Comparison of ENCODE assay signal across 21 cellular contexts in genomic region chr3:190546881-190547510, GRCh38. TPM values are rescaled to one million over a fixed set of nuclear protein-coding genes. Genes with fewer than 3 reads are reported as not detected.
DNase-seq lines count a peak whose midpoint lies in the region; ATAC-seq and TF ChIP-seq lines count a peak whose summit lies in the region.
"Had no signal": no experiment of that assay in that cellular context is flagged by ENCODE, and none has a peak within 500 bp of the region (broad histone marks: within the 10 kb centered on the region; RNA-seq: fewer than 3 reads in every experiment).

No MANE protein-coding gene starts in this region.

- no peak overlapping the region for H3K9ac ChIP-seq in neural progenitor cell
- H3K9ac ChIP-seq: BLaER1 treated with 17β-estradiol and CSF1 and Interleukin-3, amounts not matched to agents 10 nM and 100 nM had no signal

- H2AFZ ChIP-seq in neural progenitor cell (replicated peaks), result no peak overlapping the region

- H3K27me3 Mint-ChIP-seq in neural progenitor cell (ENCODE audit: insufficient read depth, low read depth), result peaks cover 4% of the 10 kb centered on the region
- H3K27me3 Mint-ChIP-seq: CD8-positive, alpha-beta memory T cell had no signal

- DNase-seq in HAP-1 (ENCODE audit: low spot score in 2 of 2) (peak; percentile 49 to 62), UCSD-AML1 (lab: John Stamatoyannopoulos, UW; ENCODE audit: unreplicated experiment) (peak; percentile 25), fibroblast of villous mesenchyme (ENCODE audit: low read depth) (peak; percentile 79), neural progenitor cell (ENCODE audit: low spot score) (no peak), DMS79 (lab: John Stamatoyannopoulos, UW) (no peak), DMS114 treated with DMSO at 0.1 percent for 48 hours (lab: John Stamatoyannopoulos, UW; ENCODE audit: unreplicated experiment) (no peak)
- DNase-seq: CD8-positive, alpha-beta memory T cell; DMS79 treated with DMSO at 0.1 percent for 48 hours; NCI-H1105 treated with DMSO at 0.1 percent for 48 hours; NCI-H1694; NCI-H2107; NCI-H226; NCI-H524 treated with DMSO at 0.1 percent for 48 hours; PC-3; RPMI8226; SIG-M5 had no signal

- H3K27ac ChIP-seq in neural progenitor cell, result no peak overlapping the region
- H3K27ac ChIP-seq: BLaER1 treated with 17β-estradiol and CSF1 and Interleukin-3, amounts not matched to agents 10 nM and 100 nM had no signal

- H4K20me1 ChIP-seq in neural progenitor cell (ENCODE audit: low read depth), result no peaks in the 10 kb centered on the region

- H3K4me3 ChIP-seq in HAP-1, result no peak overlapping the region
- no peak overlapping the region for H3K4me3 ChIP-seq in fibroblast of villous mesenchyme (ENCODE audit: low read depth, low read length)
- no peak overlapping the region for H3K4me3 ChIP-seq in neural progenitor cell
- H3K4me3 ChIP-seq: BLaER1 treated with 17β-estradiol and CSF1 and Interleukin-3, amounts not matched to agents 10 nM and 100 nM had no signal

- ATAC-seq in GM19463 (IDR thresholded peaks at IDR 0.05; ENCODE audit: unreplicated experiment), result no peak
- ATAC-seq in GM18520 (IDR thresholded peaks at IDR 0.05; ENCODE audit: unreplicated experiment), result no peak
- ATAC-seq: HCT116, PC-3, SK-N-SH treated with all-trans-retinoic acid at 6 μM for 48 hours had no signal

- H3K9me3 Mint-ChIP-seq in neural progenitor cell, result no peaks in the 10 kb centered on the region

- peaks cover 49% of the 10 kb centered on the region for H3K4me1 Mint-ChIP-seq in neural progenitor cell

- H3K36me3 Mint-ChIP-seq in neural progenitor cell, result no peaks in the 10 kb centered on the region

- TF ChIP-seq CTCF in fibroblast of villous mesenchyme (IDR thresholded peaks at IDR 0.05; ENCODE audit: insufficient read depth, low read depth, low read length) (no peak), neural progenitor cell (IDR thresholded peaks at IDR 0.05) (no peak)

- no peaks in the 10 kb centered on the region for H3K27me3 ChIP-seq in HAP-1 (ENCODE audit: low read depth)
- H3K27me3 ChIP-seq in neural progenitor cell, result peaks cover 18% of the 10 kb centered on the region
- H3K27me3 ChIP-seq: BLaER1 treated with 17β-estradiol and CSF1 and Interleukin-3, amounts not matched to agents 10 nM and 100 nM had no signal

- H3K4me1 ChIP-seq in HAP-1 (peaks cover 18% of the 10 kb centered on the region), neural progenitor cell (no peaks in the 10 kb centered on the region)
- H3K4me1 ChIP-seq: BLaER1 treated with 17β-estradiol and CSF1 and Interleukin-3, amounts not matched to agents 10 nM and 100 nM had no signal

- H3K9me3 ChIP-seq in HAP-1 (no peaks in the 10 kb centered on the region), neural progenitor cell (ENCODE audit: low read depth) (no peaks in the 10 kb centered on the region)
- H3K9me3 ChIP-seq: BLaER1 treated with 17β-estradiol and CSF1 and Interleukin-3, amounts not matched to agents 10 nM and 100 nM had no signal

- no peaks in the 10 kb centered on the region for H3F3A ChIP-seq in neural progenitor cell (ENCODE audit: low read depth)

- no peak overlapping the region for H3K4me2 ChIP-seq in neural progenitor cell
- H3K4me2 ChIP-seq: BLaER1 treated with 17β-estradiol and CSF1 and Interleukin-3, amounts not matched to agents 10 nM and 100 nM had no signal

- peak overlapping the region; percentile 95 for H3K27ac Mint-ChIP-seq in neural progenitor cell

- in situ Hi-C loops in HAP-1 (cut with MboI; ENCODE audit: low sequenced_read_pairs), result no loop called here

- H3K79me2 ChIP-seq in neural progenitor cell (ENCODE audit: low read depth), result no peaks in the 10 kb centered on the region

- H3K36me3 ChIP-seq in HAP-1 (replicated peaks) (no peaks in the 10 kb centered on the region), neural progenitor cell (no peaks in the 10 kb centered on the region)

- H3K4me3 Mint-ChIP-seq in neural progenitor cell, result no peak overlapping the region
- H3K4me3 Mint-ChIP-seq: CD8-positive, alpha-beta memory T cell had no signal

RNA-seq across cellular contexts. Expression of gene IL1RAP, which starts 33.1 kb away (rescaled TPM):
- 13.2 and 28.1 TPM in 2 replicates for total RNA-seq in fibroblast of villous mesenchyme
- total RNA-seq in neural progenitor cell (ENCODE audit: low replicate concordance), result 2.0 and 11.3 TPM in 2 replicates

Comparison
In these comparisons a context has a peak if more than half of its experiments do, and no peak if none do; other contexts are left out.
1. DNase-seq: peak in HAP-1 (2 of 2), UCSD-AML1 (single experiment) and fibroblast of villous mesenchyme (single experiment); none in neural progenitor cell (single experiment), DMS79 (single experiment) and DMS114 treated with DMSO at 0.1 percent for 48 hours (single experiment).